Comparison of ENCODE assay signal across 8 cellular contexts in the genomic region with DNA sequence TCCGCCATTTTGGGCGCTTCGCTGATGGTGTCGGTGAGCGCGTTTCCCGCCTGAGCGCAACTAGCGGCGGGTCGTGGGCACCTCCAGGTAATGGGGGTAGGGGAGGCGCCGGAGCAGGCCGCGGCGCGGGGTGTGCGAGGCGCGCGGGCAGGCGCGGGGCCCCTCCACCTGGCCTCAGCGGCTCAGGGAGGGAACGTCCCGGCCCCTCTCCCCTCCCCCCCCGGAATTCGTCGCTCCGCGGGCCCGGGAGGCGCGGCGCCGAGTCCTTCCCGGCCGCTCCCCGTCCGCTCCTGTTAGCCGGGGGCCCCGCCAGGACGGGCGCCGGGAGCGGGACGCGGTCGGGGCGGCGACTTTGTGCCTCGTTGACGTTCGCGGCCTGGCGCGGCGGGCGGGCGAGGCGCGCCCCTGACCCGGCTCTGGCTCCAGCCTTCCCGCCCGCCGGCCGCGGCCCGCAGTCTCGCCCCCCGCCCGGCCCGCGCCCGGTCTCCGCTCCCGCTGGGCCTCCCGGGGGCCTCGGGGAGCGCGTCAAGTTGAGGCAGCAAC. TPM values are rescaled to one million over a fixed set of nuclear protein-coding genes. Genes with fewer than 3 reads are reported as not detected.
DNase-seq lines count a peak whose midpoint lies in the region; ATAC-seq, FAIRE-seq and TF ChIP-seq lines count a peak whose summit lies in the region.

A gene with protein sequence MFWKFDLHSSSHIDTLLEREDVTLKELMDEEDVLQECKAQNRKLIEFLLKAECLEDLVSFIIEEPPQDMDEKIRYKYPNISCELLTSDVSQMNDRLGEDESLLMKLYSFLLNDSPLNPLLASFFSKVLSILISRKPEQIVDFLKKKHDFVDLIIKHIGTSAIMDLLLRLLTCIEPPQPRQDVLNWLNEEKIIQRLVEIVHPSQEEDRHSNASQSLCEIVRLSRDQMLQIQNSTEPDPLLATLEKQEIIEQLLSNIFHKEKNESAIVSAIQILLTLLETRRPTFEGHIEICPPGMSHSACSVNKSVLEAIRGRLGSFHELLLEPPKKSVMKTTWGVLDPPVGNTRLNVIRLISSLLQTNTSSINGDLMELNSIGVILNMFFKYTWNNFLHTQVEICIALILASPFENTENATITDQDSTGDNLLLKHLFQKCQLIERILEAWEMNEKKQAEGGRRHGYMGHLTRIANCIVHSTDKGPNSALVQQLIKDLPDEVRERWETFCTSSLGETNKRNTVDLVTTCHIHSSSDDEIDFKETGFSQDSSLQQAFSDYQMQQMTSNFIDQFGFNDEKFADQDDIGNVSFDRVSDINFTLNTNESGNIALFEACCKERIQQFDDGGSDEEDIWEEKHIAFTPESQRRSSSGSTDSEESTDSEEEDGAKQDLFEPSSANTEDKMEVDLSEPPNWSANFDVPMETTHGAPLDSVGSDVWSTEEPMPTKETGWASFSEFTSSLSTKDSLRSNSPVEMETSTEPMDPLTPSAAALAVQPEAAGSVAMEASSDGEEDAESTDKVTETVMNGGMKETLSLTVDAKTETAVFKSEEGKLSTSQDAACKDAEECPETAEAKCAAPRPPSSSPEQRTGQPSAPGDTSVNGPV (plus strand): TSS at position 12 of the 543 bp plus-strand sequence. CDS start 76,913 bp downstream, outside the sequence.

- H3K27me3 ChIP-seq in right cardiac atrium (ENCODE audit: control insufficient read depth, insufficient read depth): no peaks in the 10 kb centered on the region

- TF ChIP-seq EP300 in A549 (IDR thresholded peaks at IDR 0.05): no peak

- H3K9me3 ChIP-seq in A549 (no peaks in the 10 kb centered on the region), right cardiac atrium (ENCODE audit: control insufficient read depth, low read length) (no peaks in the 10 kb centered on the region)

- H3K27ac ChIP-seq in A549: peak within 1 kb of the TSS; percentile 93 to 96
- peak within 1 kb of the TSS; percentile 98 for H3K27ac ChIP-seq in right cardiac atrium (ENCODE audit: low read length)

- DNase-seq in A549 (ENCODE audit: low read depth in 1 of 2, low spot score in 1 of 2) (peak in 1 of 2 experiments; percentile 43), right cardiac atrium (no peak), sciatic nerve (ENCODE audit: low spot score) (no peak), NCI-H774 (lab: John Stamatoyannopoulos, UW) (no peak), SK-N-DZ (ENCODE audit: low spot score) (no peak)

- no peaks in the 10 kb centered on the region for H3K9me3 Mint-ChIP-seq in activated naive CD8-positive, alpha-beta T cell (ENCODE audit: low read depth)

- CTCF ChIA-PET in A549 (lab: Yijun Ruan, JAX): interaction anchor here (1.3 kb wide), 1 partner anchor 203 kb away, joined by 3 read pairs; no protein-coding TSS in a partner anchor

- POLR2A ChIA-PET in A549 (lab: Yijun Ruan, JAX): interaction anchor here (0.5 to 1.4 kb wide), 7 partner anchors 12 to 442 kb away, joined by 3 to 5 read pairs (median 4); a partner anchor contains a TSS

- FAIRE-seq in A549 (lab: Jason Lieb, UNC): no peak

- no peak for TF ChIP-seq RAD21 in A549 (conservative IDR thresholded peaks at IDR 0.05 in 1 of 2, IDR thresholded peaks at IDR 0.05 in 1 of 2)

- H3K4me3 ChIP-seq in A549: peak within 1 kb of the TSS; percentile 86
- peak within 1 kb of the TSS; percentile 97 for H3K4me3 ChIP-seq in right cardiac atrium (ENCODE audit: low read length)

- TF ChIP-seq POLR2A in A549 (IDR thresholded peaks at IDR 0.05; ENCODE audit: low read length): peak; percentile 80

- H3K4me1 ChIP-seq in A549: peaks cover 26% of the 10 kb centered on the region
- peaks cover 12% of the 10 kb centered on the region for H3K4me1 ChIP-seq in right cardiac atrium (ENCODE audit: control insufficient read depth, insufficient read depth, low read length)

- H3K27me3 Mint-ChIP-seq in activated naive CD8-positive, alpha-beta T cell: no peaks in the 10 kb centered on the region

- TF ChIP-seq CTCF in A549 (IDR thresholded peaks at IDR 0.05): no peak

- H3K4me3 Mint-ChIP-seq in activated naive CD8-positive, alpha-beta T cell: peak within 1 kb of the TSS; percentile 93

- peak; percentile 46 to 58 for ATAC-seq in A549
- peak; percentile 39 for ATAC-seq in GM19025 (IDR thresholded peaks at IDR 0.05; ENCODE audit: low read depth, unreplicated experiment)
- ATAC-seq in HG03280 (IDR thresholded peaks at IDR 0.05; ENCODE audit: unreplicated experiment): peak; percentile 40
- peak; percentile 61 to 68 for ATAC-seq in right cardiac atrium
- peak; percentile 3 for ATAC-seq in sciatic nerve

- H3K4me2 ChIP-seq in A549: peak within 1 kb of the TSS; percentile 99

- peaks cover 44% of the 10 kb centered on the region for H3K4me1 Mint-ChIP-seq in activated naive CD8-positive, alpha-beta T cell (ENCODE audit: low read depth)

- peaks cover 3% of the 10 kb centered on the region for H3K36me3 Mint-ChIP-seq in activated naive CD8-positive, alpha-beta T cell

- peak within 1 kb of the TSS; percentile 94 for H3K27ac Mint-ChIP-seq in activated naive CD8-positive, alpha-beta T cell

- WGBS in A549 (ENCODE audit: missing lambda C conversion rate): 1% methylated on average over 19 of the region's 81 CpGs
- under 1% methylated on average over 81 of the region's 81 CpGs for WGBS in right cardiac atrium

- intact Hi-C loops in right cardiac atrium (cut with DNase I) (loop anchor here in 3 of 4 donors (10.0 kb wide), 3 partner anchors 94 to 1184 kb away; a partner anchor contains a TSS), sciatic nerve (cut with DNase I) (no loop called here)

TF ChIP-seq in A549, 52 proteins besides CTCF, POLR2A, EP300 and RAD21:
- peak; percentile 18; the same call in 1 of the 3 replicates for TF ChIP-seq SMC3 (IDR thresholded peaks at IDR 0.05)
- peak; percentile 19; the same call in 1 of the 2 replicates for TF ChIP-seq MYC (IDR thresholded peaks at IDR 0.05; ENCODE audit: borderline replicate concordance, low read length)
- no peak for TF ChIP-seq CEBPB (IDR thresholded peaks at IDR 0.05)
- peak; percentile 24; the same call in 1 of the 2 replicates for TF ChIP-seq KDM5A (IDR thresholded peaks at IDR 0.05)
- peak in 1 of 2 experiments; percentile 89; a peak in 3 of 5 replicates for TF ChIP-seq JUN (IDR thresholded peaks at IDR 0.05)
- no peak for TF ChIP-seq FOSL2 (IDR thresholded peaks at IDR 0.05)
- TF ChIP-seq FOSL2 (CRISPR knock-in tag; IDR thresholded peaks at IDR 0.05): no peak
- no peak for TF ChIP-seq HOXB13 (CRISPR knock-in tag; IDR thresholded peaks at IDR 0.05; ENCODE audit: low read depth)
- TF ChIP-seq, protein P1, sequence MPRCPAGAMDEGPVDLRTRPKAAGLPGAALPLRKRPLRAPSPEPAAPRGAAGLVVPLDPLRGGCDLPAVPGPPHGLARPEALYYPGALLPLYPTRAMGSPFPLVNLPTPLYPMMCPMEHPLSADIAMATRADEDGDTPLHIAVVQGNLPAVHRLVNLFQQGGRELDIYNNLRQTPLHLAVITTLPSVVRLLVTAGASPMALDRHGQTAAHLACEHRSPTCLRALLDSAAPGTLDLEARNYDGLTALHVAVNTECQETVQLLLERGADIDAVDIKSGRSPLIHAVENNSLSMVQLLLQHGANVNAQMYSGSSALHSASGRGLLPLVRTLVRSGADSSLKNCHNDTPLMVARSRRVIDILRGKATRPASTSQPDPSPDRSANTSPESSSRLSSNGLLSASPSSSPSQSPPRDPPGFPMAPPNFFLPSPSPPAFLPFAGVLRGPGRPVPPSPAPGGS (IDR thresholded peaks at IDR 0.05): peak; percentile 79; the same call in 1 of the 3 replicates
- peak; percentile 67 for TF ChIP-seq PHF8 (IDR thresholded peaks at IDR 0.05; ENCODE audit: borderline replicate concordance, low read depth)
- no peak for TF ChIP-seq GATA3 (IDR thresholded peaks at IDR 0.05; ENCODE audit: borderline replicate concordance)

RNA-seq across cellular contexts. Expression of the gene that starts here (rescaled TPM):
- polyA plus RNA-seq in A549 (2011; rRNA removed) (114 and 123 TPM in 2 replicates), A549 (2017; fragmentation: RNase III; extraction: RNeasy Plus Mini Kit Qiagen cat#74134 plus additional on column Dnase treatment) (69.7 to 73.9 TPM (median 73.3 TPM) in 3 replicates), right cardiac atrium (22.1 TPM)
- polyA plus RNA-seq in A549 (2012; cell fraction: cytosol; rRNA removed): 36.4 and 40.3 TPM in 2 replicates
- polyA plus RNA-seq in A549 (2012; cell fraction: nucleus; rRNA removed): 80.8 and 90.9 TPM in 2 replicates
- polyA minus RNA-seq in A549 (2011; rRNA and poly(A)+ RNA removed): 106 and 143 TPM in 2 replicates
- total RNA-seq in right cardiac atrium (100 to 1,000 TPM in 1 of 4 donors, 10 to 100 TPM in 3; 81.5 to 101 (median 90.8) TPM), sciatic nerve (121 TPM)
- polyA plus RNA-seq in SK-N-DZ (2014; cell fraction: cytosol; rRNA removed): 92.7 and 116 TPM in 2 replicates
- polyA plus RNA-seq in SK-N-DZ (2014; cell fraction: nucleus; rRNA removed): 137 and 162 TPM in 2 replicates

Comparison
In these comparisons a context has a peak if more than half of its experiments do, and no peak if none do; other contexts are left out.
1. ATAC-seq: peak in every context shown above with its lines; median percentile 64 in right cardiac atrium; 52 in A549; 40 in HG03280; 39 in GM19025; 3 in sciatic nerve.